In the genomic region with DNA sequence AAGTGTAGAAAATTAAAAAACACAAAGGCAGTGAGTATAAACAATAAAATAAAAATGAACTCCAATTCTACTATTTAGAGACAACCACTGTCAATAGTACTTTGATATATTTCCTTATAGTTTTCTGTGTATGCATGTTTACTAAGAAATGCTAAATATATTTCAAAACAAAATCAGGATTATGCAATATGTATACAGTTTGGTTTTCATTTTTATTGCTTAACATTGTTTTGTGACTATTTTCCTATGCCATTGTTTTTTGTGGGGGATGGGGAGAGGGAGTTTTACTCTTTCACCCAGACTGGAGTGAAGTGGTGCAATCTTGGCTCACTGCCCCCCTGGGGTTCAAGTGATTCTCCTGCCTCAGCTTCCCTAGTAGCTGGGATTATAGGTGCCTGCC, we compare ENCODE assay signal across 38 cellular contexts. TPM values are rescaled to one million over a fixed set of nuclear protein-coding genes. Genes with fewer than 3 reads are reported as not detected.
"Had no signal": no experiment of that assay in that cellular context is flagged by ENCODE, and none has a peak within 500 bp of the region (broad histone marks: within the 10 kb centered on the region; RNA-seq: fewer than 3 reads in every experiment).

No MANE protein-coding gene starts in this region.

- H3K36me3 ChIP-seq: ascending aorta, breast epithelium, cardiac muscle cell, colonic mucosa, esophagus squamous epithelium, gastroesophageal sphincter, heart right ventricle had no signal

- H3K27me3 ChIP-seq: ascending aorta, breast epithelium, cardiac muscle cell, colonic mucosa, esophagus squamous epithelium, gastroesophageal sphincter, heart right ventricle had no signal

- H3K36me3 Mint-ChIP-seq: activated naive CD4-positive, alpha-beta T cell treated with anti-CD3 and anti-CD28 coated beads, Interleukin-2, amount 10 ng/mL, durations not matched to agents 7 days and 5 days; activated naive CD4-positive, alpha-beta T cell treated with anti-CD3 and anti-CD28 coated beads, Interleukin-2, amount 50 U/mL, for 72 hours; activated naive CD8-positive, alpha-beta T cell treated with anti-CD3 and anti-CD28 coated beads, Interleukin-2, amount 10 ng/mL, durations not matched to agents 7 days and 5 days; brain; WTC11 had no signal

- ATAC-seq: activated naive CD4-positive, alpha-beta T cell treated with anti-CD3 and anti-CD28 coated beads, Interleukin-2, amount 50 U/mL, for 72 hours; activated T-cell treated with anti-CD3 and anti-CD28 coated beads, Interleukin-2, amount 50 U/mL, for 72 hours; gastroesophageal sphincter; heart right ventricle; T-helper 17 cell; WTC11 had no signal

- H3K9me3 Mint-ChIP-seq: activated CD4-positive, alpha-beta memory T cell treated with anti-CD3 and anti-CD28 coated beads, Interleukin-2, amount 10 ng/mL, durations not matched to agents 7 days and 5 days; activated CD4-positive, alpha-beta T cell treated with anti-CD3 and anti-CD28 coated beads, Interleukin-2, amount 10 ng/mL, durations not matched to agents 7 days and 5 days; activated naive CD4-positive, alpha-beta T cell treated with anti-CD3 and anti-CD28 coated beads, Interleukin-2, amount 10 ng/mL, durations not matched to agents 7 days and 5 days; activated naive CD4-positive, alpha-beta T cell treated with anti-CD3 and anti-CD28 coated beads, Interleukin-2, amount 50 U/mL, for 72 hours; activated naive CD8-positive, alpha-beta T cell treated with anti-CD3 and anti-CD28 coated beads, Interleukin-2, amount 10 ng/mL, durations not matched to agents 7 days and 5 days; activated T-cell treated with anti-CD3 and anti-CD28 coated beads, Interleukin-2, amount 50 U/mL, for 24 hours; activated T-cell treated with anti-CD3 and anti-CD28 coated beads, Interleukin-2, amount 50 U/mL, for 72 hours; brain; T-helper 2 cell treated with Interferon-gamma antibody and Interleukin-4, amounts not matched to agents 5 μg/mL and 100 μg/mL, for 36 hours had no signal

- H3K4me3 ChIP-seq: ascending aorta, breast epithelium, cardiac muscle cell, colonic mucosa, esophagus squamous epithelium, gastroesophageal sphincter, heart right ventricle had no signal

- H3K27me3 Mint-ChIP-seq: activated CD4-positive, alpha-beta T cell treated with anti-CD3 and anti-CD28 coated beads, Interleukin-2, amount 10 ng/mL, durations not matched to agents 7 days and 5 days; activated naive CD4-positive, alpha-beta T cell treated with anti-CD3 and anti-CD28 coated beads, Interleukin-2, amount 10 ng/mL, durations not matched to agents 7 days and 5 days; activated naive CD8-positive, alpha-beta T cell treated with anti-CD3 and anti-CD28 coated beads, Interleukin-2, amount 10 ng/mL, durations not matched to agents 7 days and 5 days; activated T-cell treated with anti-CD3 and anti-CD28 coated beads, Interleukin-2, amount 50 U/mL, for 24 hours; brain; T-helper 17 cell had no signal

- H3K4me1 Mint-ChIP-seq: activated CD4-positive, alpha-beta T cell treated with anti-CD3 and anti-CD28 coated beads, Interleukin-2, amount 10 ng/mL, durations not matched to agents 7 days and 5 days; activated naive CD4-positive, alpha-beta T cell treated with anti-CD3 and anti-CD28 coated beads, Interleukin-2, amount 10 ng/mL, durations not matched to agents 7 days and 5 days; activated naive CD8-positive, alpha-beta T cell treated with anti-CD3 and anti-CD28 coated beads, Interleukin-2, amount 10 ng/mL, durations not matched to agents 7 days and 5 days; brain; T-helper 17 cell had no signal

- DNase-seq: activated CD4-positive, alpha-beta memory T cell treated with anti-CD3 and anti-CD28 coated beads, Interleukin-2, amount 10 ng/mL, durations not matched to agents 7 days and 5 days; activated CD4-positive, alpha-beta T cell treated with anti-CD3 and anti-CD28 coated beads for 1 hour; activated CD4-positive, alpha-beta T cell treated with anti-CD3 and anti-CD28 coated beads for 4 hours; activated CD4-positive, alpha-beta T cell treated with anti-CD3 and anti-CD28 coated beads, Interleukin-2, amount 10 ng/mL, durations not matched to agents 7 days and 5 days; activated CD4-positive, alpha-beta T cell treated with anti-CD3 and anti-CD28 coated beads, Interleukin-2, amount 50 U/mL, for 4 hours; activated CD8-positive, alpha-beta memory T cell treated with anti-CD3 and anti-CD28 coated beads, Interleukin-2, amount 50 U/mL, for 48 hours; activated gamma-delta T cell; activated naive CD4-positive, alpha-beta T cell; activated naive CD4-positive, alpha-beta T cell treated with anti-CD3 and anti-CD28 coated beads, Interleukin-2, amount 10 ng/mL, durations not matched to agents 7 days and 5 days; activated naive CD8-positive, alpha-beta T cell treated with anti-CD3 and anti-CD28 coated beads, Interleukin-2, amount 10 ng/mL, durations not matched to agents 7 days and 5 days; activated T-cell treated with anti-CD3 and anti-CD28 coated beads for 4 hours; activated T-cell treated with anti-CD3 and anti-CD28 coated beads, Interleukin-2, amount 50 U/mL, for 24 hours; activated T-cell treated with anti-CD3 and anti-CD28 coated beads, Interleukin-2, amount 50 U/mL, for 72 hours; central memory CD4-positive, alpha-beta T cell; cerebellar nuclear complex; colonic mucosa; effector CD8-positive, alpha-beta T cell; esophagus squamous epithelium; foreskin melanocyte; heart right ventricle; T-helper 17 cell; T1000 had no signal

- H3K4me3 Mint-ChIP-seq: activated CD4-positive, alpha-beta memory T cell treated with anti-CD3 and anti-CD28 coated beads, Interleukin-2, amount 10 ng/mL, durations not matched to agents 7 days and 5 days; activated CD4-positive, alpha-beta T cell treated with anti-CD3 and anti-CD28 coated beads, Interleukin-2, amount 10 ng/mL, durations not matched to agents 7 days and 5 days; activated naive CD4-positive, alpha-beta T cell treated with anti-CD3 and anti-CD28 coated beads, Interleukin-2, amount 10 ng/mL, durations not matched to agents 7 days and 5 days; activated naive CD8-positive, alpha-beta T cell treated with anti-CD3 and anti-CD28 coated beads, Interleukin-2, amount 10 ng/mL, durations not matched to agents 7 days and 5 days; activated T-cell treated with anti-CD3 and anti-CD28 coated beads, Interleukin-2, amount 50 U/mL, for 24 hours; activated T-cell treated with anti-CD3 and anti-CD28 coated beads, Interleukin-2, amount 50 U/mL, for 72 hours; brain; T-helper 17 cell; T-helper 2 cell treated with Interferon-gamma antibody and Interleukin-4, amounts not matched to agents 5 μg/mL and 100 μg/mL, for 36 hours; WTC11 had no signal

- H3K9me3 ChIP-seq: ascending aorta, breast epithelium, colonic mucosa, esophagus squamous epithelium, gastroesophageal sphincter, heart right ventricle had no signal

- H3K27ac Mint-ChIP-seq: activated CD4-positive, alpha-beta memory T cell treated with anti-CD3 and anti-CD28 coated beads, Interleukin-2, amount 10 ng/mL, durations not matched to agents 7 days and 5 days; activated CD4-positive, alpha-beta T cell treated with anti-CD3 and anti-CD28 coated beads, Interleukin-2, amount 10 ng/mL, durations not matched to agents 7 days and 5 days; activated naive CD4-positive, alpha-beta T cell treated with anti-CD3 and anti-CD28 coated beads, Interleukin-2, amount 50 U/mL, for 72 hours; activated naive CD8-positive, alpha-beta T cell treated with anti-CD3 and anti-CD28 coated beads, Interleukin-2, amount 10 ng/mL, durations not matched to agents 7 days and 5 days; activated T-cell treated with anti-CD3 and anti-CD28 coated beads, Interleukin-2, amount 50 U/mL, for 24 hours; activated T-cell treated with anti-CD3 and anti-CD28 coated beads, Interleukin-2, amount 50 U/mL, for 72 hours; brain; T-helper 17 cell; T-helper 2 cell treated with Interferon-gamma antibody and Interleukin-4, amounts not matched to agents 5 μg/mL and 100 μg/mL, for 36 hours; WTC11 had no signal

- FAIRE-seq: endometrium, endothelial cell of umbilical vein had no signal

- H3K4me1 ChIP-seq: ascending aorta, breast epithelium, colonic mucosa, esophagus squamous epithelium, gastroesophageal sphincter, heart right ventricle had no signal

- H3K27ac ChIP-seq: ascending aorta, breast epithelium, cardiac muscle cell, colonic mucosa, epithelial cell of prostate, esophagus squamous epithelium, gastroesophageal sphincter, heart right ventricle had no signal

RNA-seq across cellular contexts. Expression of a gene that starts 19.6 kb away (rescaled TPM):
- total RNA-seq: activated CD4-positive, alpha-beta memory T cell treated with anti-CD3 and anti-CD28 coated beads, Interleukin-2, amount 10 ng/mL, durations not matched to agents 7 days and 5 days; activated CD4-positive, alpha-beta T cell treated with anti-CD3 and anti-CD28 coated beads, Interleukin-2, amount 10 ng/mL, durations not matched to agents 7 days and 5 days; activated naive CD4-positive, alpha-beta T cell treated with anti-CD3 and anti-CD28 coated beads, Interleukin-2, amount 50 U/mL, for 72 hours; activated naive CD8-positive, alpha-beta T cell treated with anti-CD3 and anti-CD28 coated beads, Interleukin-2, amount 10 ng/mL, durations not matched to agents 7 days and 5 days; activated T-cell treated with anti-CD3 and anti-CD28 coated beads, Interleukin-2, amount 50 U/mL, for 72 hours; ascending aorta; cardiac muscle cell; colonic mucosa; dermis microvascular lymphatic vessel endothelial cell; endothelial cell of umbilical vein; fibroblast of lung; fibroblast of villous mesenchyme; glomerular endothelial cell; heart right ventricle; T-helper 17 cell; WTC11 had no signal
- polyA plus RNA-seq: cardiac muscle cell, endothelial cell of umbilical vein, esophagus, heart right ventricle had no signal

RNA-seq across cellular contexts. Expression of a gene that starts 29.2 kb away (rescaled TPM):
- total RNA-seq: activated CD4-positive, alpha-beta memory T cell treated with anti-CD3 and anti-CD28 coated beads, Interleukin-2, amount 10 ng/mL, durations not matched to agents 7 days and 5 days; activated CD4-positive, alpha-beta T cell treated with anti-CD3 and anti-CD28 coated beads, Interleukin-2, amount 10 ng/mL, durations not matched to agents 7 days and 5 days; activated naive CD4-positive, alpha-beta T cell treated with anti-CD3 and anti-CD28 coated beads, Interleukin-2, amount 50 U/mL, for 72 hours; activated naive CD8-positive, alpha-beta T cell treated with anti-CD3 and anti-CD28 coated beads, Interleukin-2, amount 10 ng/mL, durations not matched to agents 7 days and 5 days; activated T-cell treated with anti-CD3 and anti-CD28 coated beads, Interleukin-2, amount 50 U/mL, for 72 hours; ascending aorta; cardiac muscle cell; colonic mucosa; dermis microvascular lymphatic vessel endothelial cell; endothelial cell of umbilical vein; esophagus squamous epithelium; fibroblast of lung; fibroblast of villous mesenchyme; gastroesophageal sphincter; glomerular endothelial cell; heart right ventricle; T-helper 17 cell had no signal
- polyA plus RNA-seq: cardiac muscle cell, endothelial cell of umbilical vein, esophagus, fibroblast of lung, heart right ventricle had no signal

RNA-seq across cellular contexts. Expression of a gene that starts 44.5 kb away (rescaled TPM):
- total RNA-seq: ascending aorta, endothelial cell of umbilical vein, fibroblast of villous mesenchyme, glomerular endothelial cell, WTC11 had no signal
- polyA plus RNA-seq: endothelial cell of umbilical vein had no signal
